ENCODE assay signal across 8 cellular contexts in the genomic region with DNA sequence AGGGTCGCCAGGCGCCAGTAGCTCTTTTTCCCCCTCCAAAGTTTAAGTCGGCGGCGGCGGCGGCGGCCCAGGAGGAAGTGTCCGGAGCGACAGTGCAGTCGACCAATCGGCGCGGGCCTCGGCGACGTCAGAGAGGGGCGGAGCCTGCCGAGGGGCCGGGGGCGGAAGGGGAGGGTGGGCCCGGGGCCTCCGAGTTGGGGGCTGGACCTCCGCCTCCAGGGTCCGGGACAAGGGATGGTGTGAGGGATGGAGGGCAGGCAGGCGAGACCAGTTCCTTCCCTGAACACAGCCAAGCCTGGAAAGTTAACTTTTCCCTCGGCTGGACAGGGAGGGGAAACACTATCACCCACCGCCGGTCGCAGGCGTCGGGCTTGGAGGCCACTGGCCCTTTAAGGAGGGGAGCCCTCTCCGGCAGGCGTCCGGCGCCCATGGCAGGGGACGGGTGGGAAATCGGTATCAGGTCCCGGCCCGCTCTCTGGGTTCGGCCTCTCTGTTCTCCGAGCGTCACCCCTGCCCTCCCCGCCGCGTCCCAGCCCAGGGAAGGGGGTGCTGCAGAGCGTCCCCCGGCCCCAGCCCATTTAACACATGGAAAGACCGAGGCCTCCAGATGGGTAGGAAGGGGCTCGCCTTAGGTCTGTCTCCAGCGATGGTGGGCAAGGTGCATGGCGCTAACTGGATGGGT. TPM values are rescaled to one million over a fixed set of nuclear protein-coding genes. Genes with fewer than 3 reads are reported as not detected.
DNase-seq lines count a peak whose midpoint lies in the region; ATAC-seq and TF ChIP-seq lines count a peak whose summit lies in the region.

A gene (minus strand): TSS at position 81 of the 682 bp plus-strand sequence. CDS start 744 bp downstream, outside the sequence.

- DNase-seq in DMS153 treated with DMSO at 0.1 percent for 48 hours (lab: John Stamatoyannopoulos, UW; ENCODE audit: unreplicated experiment) (peak; percentile 32), DMS153 (lab: John Stamatoyannopoulos, UW) (no peak)
- DNase-seq in activated CD8-positive, alpha-beta memory T cell treated with anti-CD3 and anti-CD28 coated beads, Interleukin-2, amount 50 U/mL, for 4 hours: peak; percentile 90
- peak; percentile 84 for DNase-seq in stimulated activated CD8-positive, alpha-beta memory T cell treated with anti-CD3 and anti-CD28 coated beads, Interleukin-15, amount 100 ng/mL, for 24 hours (ENCODE audit: low read depth)

- TF ChIP-seq CTCF in OCI-LY1 (IDR thresholded peaks at IDR 0.05; ENCODE audit: low read length): no peak

- H3F3A ChIP-seq in OCI-LY1 (ENCODE audit: insufficient read depth, low read length): 0 out of 2 replicates have a peak, but pooled peaks cover 5% of the 10 kb centered on the region

- H3K27ac ChIP-seq in OCI-LY1 (ENCODE audit: low read depth, low read length, poor library complexity, severe bottlenecking): peak within 1 kb of the TSS; percentile 86
- H3K27ac ChIP-seq in mesodermal cell (ENCODE audit: low read depth, low read length, severe bottlenecking): peak within 1 kb of the TSS; percentile 71

- H3K4me1 ChIP-seq in OCI-LY1 (ENCODE audit: insufficient read depth, low read length, severe bottlenecking) (peaks cover 67% of the 10 kb centered on the region), mesodermal cell (ENCODE audit: control insufficient read depth, insufficient read depth, low read length, poor library complexity, severe bottlenecking) (peaks cover 15% of the 10 kb centered on the region)

- H3K4me3 ChIP-seq in OCI-LY1 (ENCODE audit: low read depth, low read length, poor library complexity, severe bottlenecking) (peak within 1 kb of the TSS; percentile 89), mesodermal cell (ENCODE audit: extremely low read depth, insufficient read depth, low read length, poor library complexity, severe bottlenecking) (peak within 1 kb of the TSS; percentile 90)

- in situ Hi-C loops in endometrial microvascular endothelial cells (cut with HindIII; ENCODE audit: inconsistent ontology term, low pct_unique_long_range_greater_than_20kb, low sequenced_read_pairs): no loop called here

- H3K4me2 ChIP-seq in OCI-LY1 (ENCODE audit: low read length): peak within 1 kb of the TSS; percentile 97

- no peaks in the 10 kb centered on the region for H3K27me3 ChIP-seq in OCI-LY1 (ENCODE audit: insufficient read depth, low read length)

- H3K36me3 ChIP-seq in OCI-LY1 (ENCODE audit: insufficient read depth, low read length) (peaks cover 23% of the 10 kb centered on the region; the same call in 1 of the 2 replicates), mesodermal cell (ENCODE audit: control insufficient read depth, insufficient read depth, low read length) (peaks cover 34% of the 10 kb centered on the region)

- 4 to 5% methylated on average over 35 to 43 of the region's 52 CpGs for WGBS in mesodermal cell (ENCODE audit: insufficient coverage in 2 of 2), 2 experiments

- no peaks in the 10 kb centered on the region for H3K79me2 ChIP-seq in OCI-LY1 (ENCODE audit: insufficient read depth, low read length)

- H3K9me3 ChIP-seq in OCI-LY1 (ENCODE audit: low read length) (no peaks in the 10 kb centered on the region), mesodermal cell (ENCODE audit: control insufficient read depth, low read length) (no peaks in the 10 kb centered on the region)

- ATAC-seq in HG03439 (IDR thresholded peaks at IDR 0.05; ENCODE audit: unreplicated experiment): peak; percentile 37

- H3K9me2 ChIP-seq in OCI-LY1 (ENCODE audit: low read depth, low read length): no peaks in the 10 kb centered on the region

- no peak within 1 kb of the TSS for H2AFZ ChIP-seq in OCI-LY1 (ENCODE audit: low read length)

- no peaks in the 10 kb centered on the region for H4K20me1 ChIP-seq in OCI-LY1 (ENCODE audit: insufficient read depth, low read length)

- H3K9ac ChIP-seq in OCI-LY1 (ENCODE audit: low read length): peak within 1 kb of the TSS; percentile 87

RNA-seq across cellular contexts. Expression of the gene that starts here (rescaled TPM):
- total RNA-seq in endometrial microvascular endothelial cells (ENCODE audit: inconsistent ontology term): 30.9 TPM
- polyA plus RNA-seq in mesodermal cell (2013, experiment 1 of 2): 39.7 TPM
- 34.2 TPM for polyA plus RNA-seq in mesodermal cell (2013, experiment 2 of 2)
